Comparison of ENCODE assay signal across 18 cellular contexts in the genomic region with DNA sequence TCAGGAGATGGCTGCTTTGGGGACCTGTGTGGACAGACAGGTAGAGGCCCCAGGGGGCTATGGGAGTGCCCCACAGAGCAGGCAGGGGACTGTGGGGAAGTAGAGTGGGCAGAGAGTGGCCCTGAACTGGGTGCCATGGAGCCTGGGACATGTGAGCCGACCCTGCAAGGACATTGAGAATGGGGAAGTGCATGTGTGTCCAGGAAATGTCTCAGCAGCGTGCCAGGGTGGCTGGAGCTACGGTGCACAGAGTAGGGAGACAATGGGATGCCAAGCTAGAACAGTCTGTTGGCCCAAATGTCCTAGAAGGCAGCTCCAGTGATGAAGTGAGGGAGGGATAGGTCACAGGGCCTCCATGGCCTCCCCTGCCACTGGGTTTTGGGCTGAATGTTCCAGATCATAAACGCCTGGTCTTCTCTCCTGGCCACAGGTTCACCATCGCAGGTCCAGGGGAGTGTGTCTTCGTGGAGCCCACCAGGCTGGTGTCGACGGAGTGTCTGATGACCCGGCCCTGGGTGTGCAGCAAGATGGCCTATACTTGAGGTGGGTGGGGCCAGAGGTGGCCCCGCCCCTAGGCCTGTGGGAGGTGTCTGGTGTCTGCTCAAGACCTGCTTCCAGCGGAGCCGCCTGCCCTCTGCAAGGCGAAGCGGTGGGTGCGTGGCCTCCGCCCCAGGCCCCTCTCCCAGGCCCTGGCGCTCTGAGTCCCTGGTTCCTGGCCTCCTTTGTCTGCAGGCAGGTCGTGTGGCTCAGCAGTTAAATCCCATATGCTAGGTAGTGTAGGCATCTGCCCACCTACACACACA. TPM values are rescaled to one million over a fixed set of nuclear protein-coding genes. Genes with fewer than 3 reads are reported as not detected.
DNase-seq lines count a peak whose midpoint lies in the region; ATAC-seq and TF ChIP-seq lines count a peak whose summit lies in the region.
"Had no signal": no experiment of that assay in that cellular context is flagged by ENCODE, and none has a peak within 500 bp of the region (broad histone marks: within the 10 kb centered on the region; RNA-seq: fewer than 3 reads in every experiment).

No MANE protein-coding gene starts in this region.

- CTCF ChIA-PET in WTC11 (lab: Charles Lee): interaction anchor here (1.6 kb wide), 1 partner anchor 58 kb away, joined by 4 read pairs; no protein-coding TSS in a partner anchor

- no peaks in the 10 kb centered on the region for H3K27me3 ChIP-seq in mesendoderm (ENCODE audit: insufficient read depth, low read length, poor library complexity)
- H3K27me3 ChIP-seq: hepatocyte had no signal

- H3K79me1 ChIP-seq in mesendoderm (ENCODE audit: low read length): no peaks in the 10 kb centered on the region

- H3K9me3 Mint-ChIP-seq in WTC11 (peaks cover 3% of the 10 kb centered on the region; the same call in 1 of the 2 replicates), mesothelial cell of epicardium (no peaks in the 10 kb centered on the region), natural killer cell (no peaks in the 10 kb centered on the region)

- H3K4me3 Mint-ChIP-seq in WTC11: no peak overlapping the region
- no peak overlapping the region for H3K4me3 Mint-ChIP-seq in mesothelial cell of epicardium
- no peak overlapping the region for H3K4me3 Mint-ChIP-seq in natural killer cell

- ATAC-seq in WTC11 (peak; percentile 80), natural killer cell (no peak)

- no peak overlapping the region for H2BK15ac ChIP-seq in mesendoderm (replicated peaks; ENCODE audit: low read depth)

- H3K9ac ChIP-seq in mesendoderm (ENCODE audit: low read length): no peak overlapping the region

- DNase-seq in NCI-H82 (lab: John Stamatoyannopoulos, UW): peak; percentile 14
- DNase-seq in NCI-H82 treated with DMSO at 0.1 percent for 48 hours (lab: John Stamatoyannopoulos, UW; ENCODE audit: unreplicated experiment): no peak
- DNase-seq in HT-29 (ENCODE audit: low spot score): peak; percentile 6
- peak; percentile 61 for DNase-seq in WTC11 (ENCODE audit: low spot score)
- peak; percentile 26 for DNase-seq in mesendoderm
- DNase-seq in NCI-H2196 treated with DMSO at 0.1 percent for 48 hours (lab: John Stamatoyannopoulos, UW; ENCODE audit: unreplicated experiment): no peak
- no peak for DNase-seq in mesothelial cell of epicardium (ENCODE audit: low spot score in 2 of 2, unreplicated experiment in 2 of 2)
- DNase-seq in natural killer cell: no peak
- DNase-seq: activated CD8-positive, alpha-beta memory T cell treated with anti-CD3 and anti-CD28 coated beads, Interleukin-2, amount 50 U/mL, for 4 hours; activated naive CD4-positive, alpha-beta T cell treated with Interleukin-2 at 50 U/mL for 16 hours; left cardiac atrium; NCI-H1048; NCI-H2171 treated with DMSO at 0.1 percent for 48 hours had no signal

- H3K4me1 Mint-ChIP-seq in WTC11 (peaks cover 14% of the 10 kb centered on the region), mesothelial cell of epicardium (no peaks in the 10 kb centered on the region), natural killer cell (no peaks in the 10 kb centered on the region)

- H4K8ac ChIP-seq in mesendoderm (ENCODE audit: low read depth, low read length): no peak overlapping the region

- no peak overlapping the region for H3K4ac ChIP-seq in mesendoderm (ENCODE audit: low read depth, low read length)

- no peaks in the 10 kb centered on the region for H3K79me2 ChIP-seq in mesendoderm (ENCODE audit: control insufficient read depth, insufficient read depth, low read length)
- H3K79me2 ChIP-seq: hepatocyte had no signal

- H3K4me1 ChIP-seq in mesendoderm (ENCODE audit: control insufficient read depth, low read depth, low read length): no peaks in the 10 kb centered on the region
- H3K4me1 ChIP-seq: A549 had no signal

- H3K4me3 ChIP-seq in mesendoderm (ENCODE audit: low read length): no peak overlapping the region
- H3K4me3 ChIP-seq: A549, hepatocyte, thoracic aorta had no signal

- no peak overlapping the region for H3K27ac ChIP-seq in mesendoderm (ENCODE audit: low read depth, low read length)
- H3K27ac ChIP-seq: A549, hepatocyte, thoracic aorta had no signal

- H3K36me3 ChIP-seq in mesendoderm (ENCODE audit: control insufficient read depth, insufficient read depth, low read length): no peaks in the 10 kb centered on the region
- H3K36me3 ChIP-seq: thoracic aorta had no signal

- H3K4me2 ChIP-seq in mesendoderm (ENCODE audit: low read length): no peak overlapping the region
- H3K4me2 ChIP-seq: A549, hepatocyte had no signal

- no peak overlapping the region for H2BK5ac ChIP-seq in mesendoderm (ENCODE audit: low read length)

- H3K18ac ChIP-seq in mesendoderm (ENCODE audit: low read length): no peak overlapping the region

- H3K36me3 Mint-ChIP-seq in WTC11 (no peaks in the 10 kb centered on the region), mesothelial cell of epicardium (no peaks in the 10 kb centered on the region), natural killer cell (no peaks in the 10 kb centered on the region)

- no peak overlapping the region for H3K27ac Mint-ChIP-seq in WTC11
- no peak overlapping the region for H3K27ac Mint-ChIP-seq in mesothelial cell of epicardium
- H3K27ac Mint-ChIP-seq in natural killer cell: no peak overlapping the region

- peaks cover 5% of the 10 kb centered on the region for H3K27me3 Mint-ChIP-seq in WTC11 (ENCODE audit: low read depth)
- peaks cover 15% of the 10 kb centered on the region for H3K27me3 Mint-ChIP-seq in mesothelial cell of epicardium (ENCODE audit: low read depth)
- H3K27me3 Mint-ChIP-seq in natural killer cell (ENCODE audit: low read depth in 2 of 2): no peaks in the 10 kb centered on the region

- no peak overlapping the region for H4K5ac ChIP-seq in mesendoderm (ENCODE audit: low read length)

- intact Hi-C loops in natural killer cell (cut with micrococcal nuclease): no loop called here

- no peak overlapping the region for H3K23ac ChIP-seq in mesendoderm (ENCODE audit: low read length)

- H2BK120ac ChIP-seq in mesendoderm (ENCODE audit: low read depth, low read length): no peak overlapping the region

- TF ChIP-seq CTCF in WTC11 (IDR thresholded peaks at IDR 0.05): no peak
- no peak for TF ChIP-seq CTCF in mesothelial cell of epicardium (IDR thresholded peaks at IDR 0.05; ENCODE audit: unreplicated experiment)
- no peak for TF ChIP-seq CTCF in natural killer cell (IDR thresholded peaks at IDR 0.05)

- WGBS in mesendoderm (ENCODE audit: extremely low coverage, insufficient coverage, low lambda C conversion rate): no CpG with 5 or more reads among the region's 18 CpGs

- H2AK5ac ChIP-seq in mesendoderm (ENCODE audit: low read length): no peak overlapping the region

- H3K56ac ChIP-seq in mesendoderm (ENCODE audit: low read length): no peak overlapping the region

- POLR2A ChIA-PET in WTC11 (lab: Charles Lee): no interaction called here

TF ChIP-seq in WTC11, 78 proteins besides CTCF, POLR2A, EP300 and RAD21:
- TF ChIP-seq SMAD3 (CRISPR knock-in tag; IDR thresholded peaks at IDR 0.05; ENCODE audit: borderline replicate concordance) (no peak), ZNF671 (CRISPR knock-in tag; IDR thresholded peaks at IDR 0.05) (no peak)

RNA-seq across cellular contexts. Expression of a gene that starts 20.5 kb away (rescaled TPM):
- not detected in 2 replicates for total RNA-seq in HT-29 (2014; rRNA removed; shearing (Covaris generic))
- total RNA-seq in WTC11 (2021) (0.13 to 0.69 TPM (median 0.44 TPM) in 3 replicates), mesothelial cell of epicardium (0.33 to 0.54 TPM (median 0.38 TPM) in 3 replicates), natural killer cell (under 1 TPM in 1 of 3 donors, not detected in 2; 0.71 TPM)
- polyA plus RNA-seq in mesendoderm (2013, experiment 1 of 2): 0.03 TPM
- 0.06 TPM for polyA plus RNA-seq in mesendoderm (2013, experiment 2 of 2)
- total RNA-seq: dermis microvascular lymphatic vessel endothelial cell, hepatocyte, pulmonary artery endothelial cell, thoracic aorta had no signal
- polyA plus RNA-seq: hepatocyte had no signal

Comparison
In these comparisons a context has a peak if more than half of its experiments do, and no peak if none do; other contexts are left out.
1. DNase-seq: peak in NCI-H82 (single experiment), HT-29 (single experiment), WTC11 (single experiment) and mesendoderm (single experiment); none in NCI-H82 treated with DMSO at 0.1 percent for 48 hours (single experiment), NCI-H2196 treated with DMSO at 0.1 percent for 48 hours (single experiment), mesothelial cell of epicardium (0 of 2) and natural killer cell (single experiment).